9 cellular contexts compared by ENCODE assay signal in the genomic region with DNA sequence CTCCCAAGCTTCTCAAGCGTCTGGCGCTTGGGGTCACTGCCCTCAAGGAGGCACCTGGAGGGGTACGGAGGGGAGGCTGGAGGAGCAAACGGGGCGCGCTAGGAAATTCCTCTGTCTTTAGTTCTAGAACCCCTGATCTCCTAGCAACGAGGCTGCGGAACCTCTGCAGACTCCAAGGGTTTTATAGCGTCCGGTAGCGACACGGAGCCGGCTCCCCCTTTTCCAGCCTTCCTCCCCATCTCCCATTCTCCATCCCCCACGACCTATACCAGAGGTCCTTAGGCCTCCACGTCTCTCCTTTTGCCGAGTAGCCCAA. TPM values are rescaled to one million over a fixed set of nuclear protein-coding genes. Genes with fewer than 3 reads are reported as not detected.
DNase-seq lines count a peak whose midpoint lies in the region; ATAC-seq, FAIRE-seq and TF ChIP-seq lines count a peak whose summit lies in the region.
"Had no signal": no experiment of that assay in that cellular context is flagged by ENCODE, and none has a peak within 500 bp of the region (broad histone marks: within the 10 kb centered on the region; RNA-seq: fewer than 3 reads in every experiment).

No MANE protein-coding gene starts in this region.

- TF ChIP-seq CTCF in HepG2 (CRISPR knock-in tag; IDR thresholded peaks at IDR 0.05) (no peak), right lobe of liver (IDR thresholded peaks at IDR 0.05) (no peak), body of pancreas (IDR thresholded peaks at IDR 0.05) (no peak), mesothelial cell of epicardium (IDR thresholded peaks at IDR 0.05; ENCODE audit: unreplicated experiment) (no peak)

- peaks cover 7% of the 10 kb centered on the region for H3K36me3 Mint-ChIP-seq in mesothelial cell of epicardium

- POLR2A ChIA-PET in HepG2 (lab: Yijun Ruan, JAX), result interaction anchor here (0.8 to 4.1 kb wide), 18 partner anchors 9 to 202 kb away, joined by 3 to 29 read pairs (median 7); partner anchors contain the start of genes ALDOA, ASPHD1, KCTD13 and MVP

- no peak for TF ChIP-seq RAD21 in HepG2 (CRISPR knock-in tag; IDR thresholded peaks at IDR 0.05)

- peaks cover 4 to 13% of the 10 kb centered on the region in 2 experiments; a peak in 4 of 5 replicates for H3K36me3 ChIP-seq in HepG2 (replicated peaks in 1 of 2; ENCODE audit: control insufficient read depth in 1 of 2, insufficient read depth in 2 of 2, low read length in 2 of 2)
- H3K36me3 ChIP-seq in right lobe of liver, result peaks cover 4 to 12% (median 10%) of the 10 kb centered on the region in 4 donors
- H3K36me3 ChIP-seq in body of pancreas (replicated peaks in 1 of 2; ENCODE audit: insufficient read depth in 1 of 2, low read depth in 2 of 2), result peaks cover 0 to 5% of the 10 kb centered on the region in 2 donors

- H3K27ac Mint-ChIP-seq in mesothelial cell of epicardium, result peak overlapping the region; percentile 100

- peak overlapping the region; percentile 93 for H3K9ac ChIP-seq in HepG2 (ENCODE audit: insufficient read depth, low read depth, low read length)

- H3K9me3 Mint-ChIP-seq in mesothelial cell of epicardium, result no peaks in the 10 kb centered on the region

- peak overlapping the region; percentile 94 for H3K4me3 Mint-ChIP-seq in mesothelial cell of epicardium

- CTCF ChIA-PET in HepG2 (lab: Yijun Ruan, JAX; ENCODE audit: low intra/inter-chr PET ratio, low total read pairs), result interaction anchor here (0.7 kb wide), 1 partner anchor 160 kb away, joined by 3 read pairs; no protein-coding TSS in a partner anchor

- peak overlapping the region; percentile 52 to 88 (median 85) for H3K4me3 ChIP-seq in HepG2 (replicated peaks in 1 of 3; ENCODE audit: insufficient read depth in 1 of 3, low read depth in 2 of 3, low read length in 3 of 3)
- H3K4me3 ChIP-seq in right lobe of liver, result peak overlapping the region in 1 of 3 donors; percentile 99
- H3K4me3 ChIP-seq in body of pancreas, result no peak overlapping the region

- H3K27me3 Mint-ChIP-seq in mesothelial cell of epicardium (ENCODE audit: low read depth), result no peaks in the 10 kb centered on the region

- no peak for ATAC-seq in HepG2
- no peak for ATAC-seq in right lobe of liver
- ATAC-seq in body of pancreas, result no peak
- ATAC-seq in HG02642 (IDR thresholded peaks at IDR 0.05; ENCODE audit: poor library complexity, unreplicated experiment), result no peak

- in situ Hi-C loops in HepG2 (cut with HindIII; ENCODE audit: extremely low pct_ligation_motif_present, low pct_unique_long_range_greater_than_20kb), result loop anchor here (10.0 kb wide), 1 partner anchor 141 kb away; no protein-coding TSS in a partner anchor

- 0 out of 4 replicates have a peak, but pooled peaks of 1 of the 2 experiments have one; percentile 22 for TF ChIP-seq EP300 in HepG2 (IDR thresholded peaks at IDR 0.05; ENCODE audit: low read depth in 2 of 2, low read length in 2 of 2)
- TF ChIP-seq EP300 in HepG2 (CRISPR knock-in tag; IDR thresholded peaks at IDR 0.05; ENCODE audit: borderline replicate concordance), result no peak

- H2AFZ ChIP-seq in HepG2 (ENCODE audit: low read length), result peak overlapping the region; percentile 6

- H3K9me3 ChIP-seq in HepG2 (ENCODE audit: low read length), result no peaks in the 10 kb centered on the region
- no peaks in the 10 kb centered on the region for H3K9me3 ChIP-seq in right lobe of liver
- H3K9me3 ChIP-seq in body of pancreas, result no peaks in the 10 kb centered on the region

- H3K27ac ChIP-seq in HepG2 (ENCODE audit: extremely low read length, insufficient read depth, low read length) (peak overlapping the region; percentile 97), right lobe of liver (no peak overlapping the region), body of pancreas (peak overlapping the region in 3 of 4 donors; percentile 94 to 97 (median 96))

- DNase-seq in HepG2 (ENCODE audit: low spot score) (no peak), right lobe of liver (no peak), body of pancreas (no peak), mesothelial cell of epicardium (ENCODE audit: low spot score in 2 of 2, unreplicated experiment in 2 of 2) (no peak), medulla oblongata (ENCODE audit: extremely low spot score) (no peak), iPS-NIHi7 (ENCODE audit: extremely low spot score) (no peak), T1000 (lab: John Stamatoyannopoulos, UW) (no peak)

- no peak for FAIRE-seq in HepG2 (lab: Jason Lieb, UNC)

- H3K4me2 ChIP-seq in HepG2 (ENCODE audit: low read depth, low read length), result peak overlapping the region; percentile 91

- TF ChIP-seq POLR2A in HepG2 (IDR thresholded peaks at IDR 0.05; ENCODE audit: insufficient read depth in 1 of 2, low read depth in 2 of 2, low read length in 2 of 2) (no peak), right lobe of liver (IDR thresholded peaks at IDR 0.05) (no peak), body of pancreas (IDR thresholded peaks at IDR 0.05) (no peak)

- no peaks in the 10 kb centered on the region; the same call in 1 of the 2 replicates for H4K20me1 ChIP-seq in HepG2 (ENCODE audit: insufficient read depth, low read length)

- WGBS in HepG2 (ENCODE audit: low lambda C conversion rate), result 16% methylated on average over 16 of the region's 16 CpGs
- 20% methylated on average over 5 of the region's 16 CpGs for WGBS in right lobe of liver (ENCODE audit: insufficient coverage, low coverage, low lambda C conversion rate, missing lambda C conversion rate)
- 28 to 41% methylated on average over 13 to 16 of the region's 16 CpGs for WGBS in body of pancreas, 2 donors

- intact Hi-C loops in HepG2 (cut with micrococcal nuclease; ENCODE audit: unreplicated experiment), result loop anchor here (1.0 to 5.0 kb wide), 4 partner anchors 29 to 99 kb away; partner anchors contain the start of genes ASPHD1 and TMEM219
- intact Hi-C loops in right lobe of liver (cut with DNase I), result no loop called here
- intact Hi-C loops in body of pancreas (cut with DNase I), result no loop called here

- peaks cover 9% of the 10 kb centered on the region for H3K4me1 Mint-ChIP-seq in mesothelial cell of epicardium

- H3K79me2 ChIP-seq in HepG2 (ENCODE audit: insufficient read depth, low read length), result peaks cover 13% of the 10 kb centered on the region

- peaks cover 37% of the 10 kb centered on the region for H3K4me1 ChIP-seq in HepG2 (ENCODE audit: insufficient read depth, low read length)
- H3K4me1 ChIP-seq in right lobe of liver, result peaks cover 0 to 25% (median 12%) of the 10 kb centered on the region in 4 donors
- H3K4me1 ChIP-seq in body of pancreas, result peaks cover 29% of the 10 kb centered on the region

- BruUV-seq in HepG2 (replicated peaks; lab: Mats Ljungman, UMichigan), result no TSS peak

- no peaks in the 10 kb centered on the region; a peak in 1 of 5 replicates for H3K27me3 ChIP-seq in HepG2 (ENCODE audit: control insufficient read depth in 1 of 2, insufficient read depth in 2 of 2, low read length in 2 of 2)
- no peaks in the 10 kb centered on the region for H3K27me3 ChIP-seq in right lobe of liver
- no peaks in the 10 kb centered on the region for H3K27me3 ChIP-seq in body of pancreas

RNA-seq across cellular contexts. Expression of gene CDIPT, which starts 0.6 kb away (rescaled TPM):
- total RNA-seq in HepG2 (2016; rRNA removed; fragmentation: Illumina TruSeq; extraction: Trizol), result 39.2 and 54.9 TPM in 2 replicates
- 23.3 and 32.6 TPM in 2 replicates for total RNA-seq in HepG2 (2016; cell fraction: cytosol; rRNA removed; fragmentation: Illumina TruSeq; extraction: Trizol; ENCODE audit: low read depth)
- total RNA-seq in HepG2 (2016; cell fraction: insoluble cytoplasmic fraction; rRNA removed; fragmentation: Illumina TruSeq; extraction: Trizol), result 43.4 and 55.7 TPM in 2 replicates
- total RNA-seq in HepG2 (2016; cell fraction: membrane; rRNA removed; fragmentation: Illumina TruSeq; extraction: Trizol), result 45.8 and 63.4 TPM in 2 replicates
- 32.9 and 36.1 TPM in 2 replicates for total RNA-seq in HepG2 (2016; cell fraction: nucleus; rRNA removed; fragmentation: Illumina TruSeq; extraction: Trizol)
- polyA plus RNA-seq in HepG2 (2011; rRNA removed), result 97.5 and 109 TPM in 2 replicates
- 106 and 126 TPM in 2 replicates for polyA plus RNA-seq in HepG2 (2011; cell fraction: cytosol; rRNA removed)
- 59.6 and 70.3 TPM in 2 replicates for polyA plus RNA-seq in HepG2 (2011; cell fraction: nucleus; rRNA removed)
- 53.5 and 77.9 TPM in 2 replicates for polyA plus RNA-seq in HepG2 (2012)
- 28.1 and 42.6 TPM in 2 replicates for polyA plus RNA-seq in HepG2 (2016; cell fraction: cytosol; fragmentation: Illumina TruSeq; extraction: Trizol; ENCODE audit: low read depth)
- polyA plus RNA-seq in HepG2 (2016; cell fraction: insoluble cytoplasmic fraction; fragmentation: Illumina TruSeq; extraction: Trizol; ENCODE audit: low read depth), result 49.9 and 51.9 TPM in 2 replicates
- 49.0 and 62.7 TPM in 2 replicates for polyA plus RNA-seq in HepG2 (2016; cell fraction: membrane; fragmentation: Illumina TruSeq; extraction: Trizol; ENCODE audit: low read depth)
- 63.3 and 67.6 TPM in 2 replicates for polyA plus RNA-seq in HepG2 (2016; cell fraction: nucleus; fragmentation: Illumina TruSeq; extraction: Trizol; ENCODE audit: insufficient read depth, low read depth)
- 98.0 and 109 TPM in 2 replicates for polyA minus RNA-seq in HepG2 (2011; rRNA and poly(A)+ RNA removed; ENCODE audit: low replicate concordance)
- 39.7 and 49.2 TPM in 2 replicates for polyA minus RNA-seq in HepG2 (2011; cell fraction: cytosol; rRNA and poly(A)+ RNA removed)
- polyA minus RNA-seq in HepG2 (2011; cell fraction: nucleus; rRNA and poly(A)+ RNA removed), result 15.5 and 25.5 TPM in 2 replicates
- total RNA-seq in right lobe of liver, result 10 to 100 TPM; 35.1 to 96.6 (median 58.2) TPM
- total RNA-seq in body of pancreas, result 10 to 100 TPM; 76.5 to 79.9 TPM
- 49.7 to 51.7 TPM (median 49.7 TPM) in 3 replicates for total RNA-seq in mesothelial cell of epicardium

RNA-seq across cellular contexts. Expression of gene SEZ6L2, which starts 35.7 kb away (rescaled TPM):
- 6.6 and 14.9 TPM in 2 replicates for total RNA-seq in HepG2 (2016; rRNA removed; fragmentation: Illumina TruSeq; extraction: Trizol)
- 3.7 and 4.1 TPM in 2 replicates for total RNA-seq in HepG2 (2016; cell fraction: cytosol; rRNA removed; fragmentation: Illumina TruSeq; extraction: Trizol; ENCODE audit: low read depth)
- total RNA-seq in HepG2 (2016; cell fraction: insoluble cytoplasmic fraction; rRNA removed; fragmentation: Illumina TruSeq; extraction: Trizol), result 6.3 and 16.9 TPM in 2 replicates
- 4.3 and 4.9 TPM in 2 replicates for total RNA-seq in HepG2 (2016; cell fraction: membrane; rRNA removed; fragmentation: Illumina TruSeq; extraction: Trizol)
- 21.8 and 29.5 TPM in 2 replicates for total RNA-seq in HepG2 (2016; cell fraction: nucleus; rRNA removed; fragmentation: Illumina TruSeq; extraction: Trizol)
- 16.9 and 30.7 TPM in 2 replicates for polyA plus RNA-seq in HepG2 (2011; rRNA removed)
- polyA plus RNA-seq in HepG2 (2011; cell fraction: cytosol; rRNA removed), result 12.5 and 15.5 TPM in 2 replicates
- polyA plus RNA-seq in HepG2 (2011; cell fraction: nucleus; rRNA removed), result 35.5 and 38.0 TPM in 2 replicates
- polyA plus RNA-seq in HepG2 (2012), result 37.5 and 51.6 TPM in 2 replicates
- polyA plus RNA-seq in HepG2 (2016; cell fraction: cytosol; fragmentation: Illumina TruSeq; extraction: Trizol; ENCODE audit: low read depth), result 3.0 TPM in 2 replicates
- 11.5 and 16.2 TPM in 2 replicates for polyA plus RNA-seq in HepG2 (2016; cell fraction: insoluble cytoplasmic fraction; fragmentation: Illumina TruSeq; extraction: Trizol; ENCODE audit: low read depth)
- polyA plus RNA-seq in HepG2 (2016; cell fraction: membrane; fragmentation: Illumina TruSeq; extraction: Trizol; ENCODE audit: low read depth), result 4.0 and 4.3 TPM in 2 replicates
- 54.8 and 59.9 TPM in 2 replicates for polyA plus RNA-seq in HepG2 (2016; cell fraction: nucleus; fragmentation: Illumina TruSeq; extraction: Trizol; ENCODE audit: insufficient read depth, low read depth)
- polyA minus RNA-seq in HepG2 (2011; rRNA and poly(A)+ RNA removed; ENCODE audit: low replicate concordance), result 3.1 and 15.3 TPM in 2 replicates
- polyA minus RNA-seq in HepG2 (2011; cell fraction: cytosol; rRNA and poly(A)+ RNA removed), result 14.8 and 23.0 TPM in 2 replicates
- 5.0 and 6.7 TPM in 2 replicates for polyA minus RNA-seq in HepG2 (2011; cell fraction: nucleus; rRNA and poly(A)+ RNA removed)
- total RNA-seq in right lobe of liver, result under 1 TPM; 0.15 to 0.56 (median 0.32) TPM
- total RNA-seq in body of pancreas, result 10 to 100 TPM; 19.2 to 28.3 TPM
- 28.8 to 30.4 TPM (median 29.1 TPM) in 3 replicates for total RNA-seq in mesothelial cell of epicardium
- total RNA-seq: T-helper 2 cell treated with Interferon-gamma antibody and Interleukin-4, amounts not matched to agents 100 ng/mL and 5 ng/mL, for 36 hours had no signal

RNA-seq across cellular contexts. Expression of gene ASPHD1, which starts 36.7 kb away (rescaled TPM):
- total RNA-seq in HepG2 (2016; rRNA removed; fragmentation: Illumina TruSeq; extraction: Trizol), result 15.6 and 19.7 TPM in 2 replicates
- 24.1 and 26.2 TPM in 2 replicates for total RNA-seq in HepG2 (2016; cell fraction: cytosol; rRNA removed; fragmentation: Illumina TruSeq; extraction: Trizol; ENCODE audit: low read depth)
- total RNA-seq in HepG2 (2016; cell fraction: insoluble cytoplasmic fraction; rRNA removed; fragmentation: Illumina TruSeq; extraction: Trizol), result 15.4 and 16.9 TPM in 2 replicates
- total RNA-seq in HepG2 (2016; cell fraction: membrane; rRNA removed; fragmentation: Illumina TruSeq; extraction: Trizol), result 20.0 and 24.1 TPM in 2 replicates
- 11.4 and 16.6 TPM in 2 replicates for total RNA-seq in HepG2 (2016; cell fraction: nucleus; rRNA removed; fragmentation: Illumina TruSeq; extraction: Trizol)
- 13.1 and 15.6 TPM in 2 replicates for polyA plus RNA-seq in HepG2 (2011; rRNA removed)
- 13.1 and 24.4 TPM in 2 replicates for polyA plus RNA-seq in HepG2 (2011; cell fraction: cytosol; rRNA removed)
- polyA plus RNA-seq in HepG2 (2011; cell fraction: nucleus; rRNA removed), result 19.1 and 19.6 TPM in 2 replicates
- polyA plus RNA-seq in HepG2 (2012), result 21.4 and 27.6 TPM in 2 replicates
- polyA plus RNA-seq in HepG2 (2016; cell fraction: cytosol; fragmentation: Illumina TruSeq; extraction: Trizol; ENCODE audit: low read depth), result 40.7 and 41.8 TPM in 2 replicates
- polyA plus RNA-seq in HepG2 (2016; cell fraction: insoluble cytoplasmic fraction; fragmentation: Illumina TruSeq; extraction: Trizol; ENCODE audit: low read depth), result 24.8 and 27.8 TPM in 2 replicates
- polyA plus RNA-seq in HepG2 (2016; cell fraction: membrane; fragmentation: Illumina TruSeq; extraction: Trizol; ENCODE audit: low read depth), result 36.3 and 40.4 TPM in 2 replicates
- 44.0 and 50.6 TPM in 2 replicates for polyA plus RNA-seq in HepG2 (2016; cell fraction: nucleus; fragmentation: Illumina TruSeq; extraction: Trizol; ENCODE audit: insufficient read depth, low read depth)
- polyA minus RNA-seq in HepG2 (2011; rRNA and poly(A)+ RNA removed; ENCODE audit: low replicate concordance), result 9.7 and 9.8 TPM in 2 replicates
- 7.6 and 9.7 TPM in 2 replicates for polyA minus RNA-seq in HepG2 (2011; cell fraction: cytosol; rRNA and poly(A)+ RNA removed)
- polyA minus RNA-seq in HepG2 (2011; cell fraction: nucleus; rRNA and poly(A)+ RNA removed), result 5.4 and 8.5 TPM in 2 replicates
- total RNA-seq in right lobe of liver, result under 1 TPM in 2 of 6 experiments, not detected in 4; 0.38 to 0.50 TPM
- total RNA-seq in body of pancreas, result 1 to 10 TPM; 4.7 to 8.2 TPM
- 13.6 to 14.6 TPM (median 14.2 TPM) in 3 replicates for total RNA-seq in mesothelial cell of epicardium

RNA-seq across cellular contexts. Expression of gene MVP, which starts 43.4 kb away (rescaled TPM):
- total RNA-seq in HepG2 (2016; rRNA removed; fragmentation: Illumina TruSeq; extraction: Trizol), result 22.0 and 22.9 TPM in 2 replicates
- 3.2 and 3.6 TPM in 2 replicates for total RNA-seq in HepG2 (2016; cell fraction: cytosol; rRNA removed; fragmentation: Illumina TruSeq; extraction: Trizol; ENCODE audit: low read depth)
- total RNA-seq in HepG2 (2016; cell fraction: insoluble cytoplasmic fraction; rRNA removed; fragmentation: Illumina TruSeq; extraction: Trizol), result 15.3 and 24.2 TPM in 2 replicates
- 7.2 and 7.3 TPM in 2 replicates for total RNA-seq in HepG2 (2016; cell fraction: membrane; rRNA removed; fragmentation: Illumina TruSeq; extraction: Trizol)
- 15.6 and 17.1 TPM in 2 replicates for total RNA-seq in HepG2 (2016; cell fraction: nucleus; rRNA removed; fragmentation: Illumina TruSeq; extraction: Trizol)
- 43.5 and 65.5 TPM in 2 replicates for polyA plus RNA-seq in HepG2 (2011; rRNA removed)
- 24.9 and 28.2 TPM in 2 replicates for polyA plus RNA-seq in HepG2 (2011; cell fraction: cytosol; rRNA removed)
- 68.9 and 74.4 TPM in 2 replicates for polyA plus RNA-seq in HepG2 (2011; cell fraction: nucleus; rRNA removed)
- 36.4 and 37.1 TPM in 2 replicates for polyA plus RNA-seq in HepG2 (2012)
- polyA plus RNA-seq in HepG2 (2016; cell fraction: cytosol; fragmentation: Illumina TruSeq; extraction: Trizol; ENCODE audit: low read depth), result 2.1 TPM in 2 replicates
- 14.5 and 16.2 TPM in 2 replicates for polyA plus RNA-seq in HepG2 (2016; cell fraction: insoluble cytoplasmic fraction; fragmentation: Illumina TruSeq; extraction: Trizol; ENCODE audit: low read depth)
- polyA plus RNA-seq in HepG2 (2016; cell fraction: membrane; fragmentation: Illumina TruSeq; extraction: Trizol; ENCODE audit: low read depth), result 4.3 and 4.9 TPM in 2 replicates
- 18.7 and 20.9 TPM in 2 replicates for polyA plus RNA-seq in HepG2 (2016; cell fraction: nucleus; fragmentation: Illumina TruSeq; extraction: Trizol; ENCODE audit: insufficient read depth, low read depth)
- polyA minus RNA-seq in HepG2 (2011; rRNA and poly(A)+ RNA removed; ENCODE audit: low replicate concordance), result 233 and 295 TPM in 2 replicates
- polyA minus RNA-seq in HepG2 (2011; cell fraction: cytosol; rRNA and poly(A)+ RNA removed), result 33.9 and 42.5 TPM in 2 replicates
- 41.5 and 62.7 TPM in 2 replicates for polyA minus RNA-seq in HepG2 (2011; cell fraction: nucleus; rRNA and poly(A)+ RNA removed)
- 100 to 1,000 TPM in 2 of 6 experiments, 10 to 100 TPM in 4; 37.4 to 112 (median 77.8) TPM for total RNA-seq in right lobe of liver
- 100 to 1,000 TPM in 1 of 2 donors, 10 to 100 TPM in 1; 75.5 to 139 TPM for total RNA-seq in body of pancreas
- total RNA-seq in mesothelial cell of epicardium, result 13.1 to 14.4 TPM (median 13.1 TPM) in 3 replicates

RNA-seq across cellular contexts. Expression of gene PAGR1, which starts 47.7 kb away (rescaled TPM):
- total RNA-seq in HepG2 (2016; rRNA removed; fragmentation: Illumina TruSeq; extraction: Trizol) (66.4 and 74.5 TPM in 2 replicates), right lobe of liver (10 to 100 TPM in 5 of 6 experiments, 1 to 10 TPM in 1; 8.5 to 26.1 (median 11.5) TPM), body of pancreas (10 to 100 TPM; 27.5 to 63.9 TPM), mesothelial cell of epicardium (42.3 to 43.8 TPM (median 43.2 TPM) in 3 replicates)
- total RNA-seq in HepG2 (2016; cell fraction: cytosol; rRNA removed; fragmentation: Illumina TruSeq; extraction: Trizol; ENCODE audit: low read depth), result 27.0 and 29.8 TPM in 2 replicates
- 66.8 and 70.4 TPM in 2 replicates for total RNA-seq in HepG2 (2016; cell fraction: insoluble cytoplasmic fraction; rRNA removed; fragmentation: Illumina TruSeq; extraction: Trizol)
- 60.2 and 69.2 TPM in 2 replicates for total RNA-seq in HepG2 (2016; cell fraction: membrane; rRNA removed; fragmentation: Illumina TruSeq; extraction: Trizol)
- 26.7 and 29.3 TPM in 2 replicates for total RNA-seq in HepG2 (2016; cell fraction: nucleus; rRNA removed; fragmentation: Illumina TruSeq; extraction: Trizol)
- 9.8 and 9.9 TPM in 2 replicates for polyA plus RNA-seq in HepG2 (2011; rRNA removed)
- 8.4 and 11.4 TPM in 2 replicates for polyA plus RNA-seq in HepG2 (2011; cell fraction: cytosol; rRNA removed)
- polyA plus RNA-seq in HepG2 (2011; cell fraction: nucleus; rRNA removed), result 21.8 and 24.6 TPM in 2 replicates
- polyA plus RNA-seq in HepG2 (2012), result 18.6 and 19.8 TPM in 2 replicates
- 35.6 and 42.4 TPM in 2 replicates for polyA plus RNA-seq in HepG2 (2016; cell fraction: cytosol; fragmentation: Illumina TruSeq; extraction: Trizol; ENCODE audit: low read depth)
- 77.4 and 82.7 TPM in 2 replicates for polyA plus RNA-seq in HepG2 (2016; cell fraction: insoluble cytoplasmic fraction; fragmentation: Illumina TruSeq; extraction: Trizol; ENCODE audit: low read depth)
- 57.3 and 67.2 TPM in 2 replicates for polyA plus RNA-seq in HepG2 (2016; cell fraction: membrane; fragmentation: Illumina TruSeq; extraction: Trizol; ENCODE audit: low read depth)
- polyA plus RNA-seq in HepG2 (2016; cell fraction: nucleus; fragmentation: Illumina TruSeq; extraction: Trizol; ENCODE audit: insufficient read depth, low read depth), result 45.2 and 52.8 TPM in 2 replicates
- 5.5 and 6.5 TPM in 2 replicates for polyA minus RNA-seq in HepG2 (2011; rRNA and poly(A)+ RNA removed; ENCODE audit: low replicate concordance)
- polyA minus RNA-seq in HepG2 (2011; cell fraction: cytosol; rRNA and poly(A)+ RNA removed), result 4.8 and 9.2 TPM in 2 replicates
- polyA minus RNA-seq in HepG2 (2011; cell fraction: nucleus; rRNA and poly(A)+ RNA removed), result 15.1 and 19.6 TPM in 2 replicates

Comparison
In these comparisons a context has a peak if more than half of its experiments do, and no peak if none do; other contexts are left out.
1. H3K27ac ChIP-seq: peak in HepG2 (single experiment) and body of pancreas (3 of 4); none in right lobe of liver (0 of 3).
2. H3K4me3 ChIP-seq: peak in HepG2 (3 of 3); none in body of pancreas (0 of 2).